In the genomic region with DNA sequence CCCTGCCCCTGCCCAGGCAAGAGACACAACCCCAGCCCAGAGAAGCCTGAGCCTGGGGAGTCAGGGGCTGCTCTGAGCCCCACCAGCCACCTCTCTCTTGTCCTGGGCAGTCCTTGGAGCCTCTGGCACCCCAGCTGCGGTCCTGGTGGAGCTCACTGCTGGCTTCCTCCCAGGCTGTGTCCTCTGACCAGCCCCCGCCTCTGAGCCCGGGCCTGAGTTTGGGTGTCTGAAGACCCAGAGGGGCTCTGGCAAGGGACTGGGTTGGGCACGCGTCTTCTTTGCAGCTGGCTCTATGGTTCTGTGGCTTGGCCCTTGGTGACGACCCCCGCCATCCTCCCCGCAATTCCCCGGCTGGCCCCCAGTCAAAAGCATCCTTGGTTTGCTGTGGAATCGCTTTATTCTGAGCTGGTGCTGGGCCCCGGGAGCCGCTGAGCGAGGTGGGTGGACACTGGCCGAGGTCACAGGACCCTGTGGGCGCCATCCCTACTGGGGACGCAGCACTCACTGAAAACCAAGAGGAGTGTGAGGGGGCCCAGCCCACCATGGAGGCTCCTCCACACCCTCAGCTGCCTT, we compare ENCODE assay signal across 33 cellular contexts. TPM values are rescaled to one million over a fixed set of nuclear protein-coding genes. Genes with fewer than 3 reads are reported as not detected.
"Had no signal": no experiment of that assay in that cellular context is flagged by ENCODE, and none has a peak within 500 bp of the region (broad histone marks: within the 10 kb centered on the region; RNA-seq: fewer than 3 reads in every experiment).

No MANE protein-coding gene starts in this region.

- ATAC-seq: activated CD4-positive, CD25-positive, alpha-beta regulatory T cell treated with anti-CD3 and anti-CD28 coated beads, Interleukin-2, amount 50 U/mL, for 24 hours; natural killer cell; T-helper 17 cell had no signal

- H3K4me1 Mint-ChIP-seq: natural killer cell had no signal

- H3K9me3 ChIP-seq: ascending aorta, sigmoid colon, tibial nerve had no signal

- H3K27ac Mint-ChIP-seq: activated naive CD8-positive, alpha-beta T cell treated with anti-CD3 and anti-CD28 coated beads, Interleukin-2, amount 10 ng/mL, durations not matched to agents 7 days and 5 days; brain; mesothelial cell of epicardium; natural killer cell; progenitor cell of endocrine pancreas; T-helper 17 cell had no signal

- H3K27me3 Mint-ChIP-seq: activated naive CD8-positive, alpha-beta T cell treated with anti-CD3 and anti-CD28 coated beads, Interleukin-2, amount 10 ng/mL, durations not matched to agents 7 days and 5 days had no signal

- DNase-seq: activated CD4-positive, alpha-beta T cell treated with anti-CD3 and anti-CD28 coated beads for 48 hours; activated CD4-positive, alpha-beta T cell treated with anti-CD3 and anti-CD28 coated beads, Interleukin-2, amount 50 U/mL, for 48 hours; activated CD8-positive, alpha-beta memory T cell treated with anti-CD3 and anti-CD28 coated beads for 24 hours; activated effector memory CD4-positive, alpha-beta T cell treated with Interleukin-2 at 50 U/mL for 16 hours; activated naive CD4-positive, alpha-beta T cell treated with Interleukin-2 at 50 U/mL for 16 hours; activated naive CD8-positive, alpha-beta T cell treated with anti-CD3 and anti-CD28 coated beads, Interleukin-2, amount 10 ng/mL, durations not matched to agents 7 days and 5 days; foreskin fibroblast; head of caudate nucleus; mammary epithelial cell; natural killer cell; sigmoid colon; stimulated activated CD4-positive, alpha-beta T cell treated with anti-CD3 and anti-CD28 coated beads, Interleukin-1b, Interleukin-23, amount 100 ng/mL, for 48 hours; stimulated activated CD4-positive, alpha-beta T cell treated with anti-CD3 and anti-CD28 coated beads, Interleukin-4, amount 100 ng/mL, for 4 hours; stimulated activated CD8-positive, alpha-beta memory T cell treated with anti-CD3 and anti-CD28 coated beads, Interleukin-4, amount 100 ng/mL, for 48 hours; stimulated activated naive CD4-positive, alpha-beta T cell; T-helper 17 cell; T1000; WERI-Rb-1 had no signal

- H3K36me3 Mint-ChIP-seq: activated naive CD8-positive, alpha-beta T cell treated with anti-CD3 and anti-CD28 coated beads, Interleukin-2, amount 10 ng/mL, durations not matched to agents 7 days and 5 days; brain; mesothelial cell of epicardium; natural killer cell had no signal

- H3K4me3 Mint-ChIP-seq: activated naive CD8-positive, alpha-beta T cell treated with anti-CD3 and anti-CD28 coated beads, Interleukin-2, amount 10 ng/mL, durations not matched to agents 7 days and 5 days; brain; mesothelial cell of epicardium; natural killer cell; T-helper 17 cell had no signal

- H3K4me3 ChIP-seq: ascending aorta, cardiac muscle cell, sigmoid colon, smooth muscle cell had no signal

- H3K4me2 ChIP-seq: smooth muscle cell had no signal

- H3K27me3 ChIP-seq: cardiac muscle cell had no signal

- H3K27ac ChIP-seq: ascending aorta, cardiac muscle cell, sigmoid colon, tibial nerve, WERI-Rb-1 had no signal

- H3K36me3 ChIP-seq: ascending aorta, cardiac muscle cell, sigmoid colon, tibial nerve, WERI-Rb-1 had no signal

- H3K4me1 ChIP-seq: ascending aorta had no signal

- H3K9me3 Mint-ChIP-seq: activated naive CD8-positive, alpha-beta T cell treated with anti-CD3 and anti-CD28 coated beads, Interleukin-2, amount 10 ng/mL, durations not matched to agents 7 days and 5 days; brain; mesothelial cell of epicardium; natural killer cell had no signal

RNA-seq across cellular contexts. Expression of gene LCN10, which starts 1.0 kb away (rescaled TPM):
- total RNA-seq: endothelial cell of umbilical vein, mammary epithelial cell, natural killer cell, osteocyte, progenitor cell of endocrine pancreas, renal cortical epithelial cell, smooth muscle cell, temporal lobe had no signal
- polyA plus RNA-seq: endothelial cell of umbilical vein, mammary epithelial cell, smooth muscle cell had no signal

RNA-seq across cellular contexts. Expression of gene LCN6, which starts 4.6 kb away (rescaled TPM):
- total RNA-seq: activated naive CD8-positive, alpha-beta T cell treated with anti-CD3 and anti-CD28 coated beads, Interleukin-2, amount 10 ng/mL, durations not matched to agents 7 days and 5 days; cardiac muscle cell; endothelial cell of umbilical vein; liver; mammary epithelial cell; mesothelial cell of epicardium; natural killer cell; osteocyte; progenitor cell of endocrine pancreas; renal cortical epithelial cell; smooth muscle cell; T-helper 17 cell; temporal lobe had no signal
- polyA plus RNA-seq: cardiac muscle cell, mammary epithelial cell, smooth muscle cell had no signal

RNA-seq across cellular contexts. Expression of gene LCN8, which starts 14.3 kb away (rescaled TPM):
- total RNA-seq: activated naive CD8-positive, alpha-beta T cell treated with anti-CD3 and anti-CD28 coated beads, Interleukin-2, amount 10 ng/mL, durations not matched to agents 7 days and 5 days; ascending aorta; cardiac muscle cell; endothelial cell of umbilical vein; liver; mammary epithelial cell; mesothelial cell of epicardium; natural killer cell; osteocyte; progenitor cell of endocrine pancreas; renal cortical epithelial cell; sigmoid colon; smooth muscle cell; temporal lobe; ureter had no signal
- polyA plus RNA-seq: cardiac muscle cell, endothelial cell of umbilical vein, esophagus, liver, mammary epithelial cell, smooth muscle cell had no signal

RNA-seq across cellular contexts. Expression of gene LCN15, which starts 20.6 kb away (rescaled TPM):
- total RNA-seq: activated naive CD8-positive, alpha-beta T cell treated with anti-CD3 and anti-CD28 coated beads, Interleukin-2, amount 10 ng/mL, durations not matched to agents 7 days and 5 days; ascending aorta; endothelial cell of umbilical vein; liver; mammary epithelial cell; natural killer cell; osteocyte; progenitor cell of endocrine pancreas; renal cortical epithelial cell; sigmoid colon; smooth muscle cell; T-helper 17 cell; temporal lobe; tibial nerve; ureter had no signal
- polyA plus RNA-seq: cardiac muscle cell, endothelial cell of umbilical vein, esophagus, liver, mammary epithelial cell, smooth muscle cell had no signal
